Comparison of ENCODE assay signal across 29 cellular contexts in genomic region chr20:57897156-57897874, GRCh38.
"Had no signal": no experiment of that assay in that cellular context is flagged by ENCODE, and none has a peak within 500 bp of the region (broad histone marks: within the 10 kb centered on the region; RNA-seq: fewer than 3 reads in every experiment).

No MANE protein-coding gene starts in this region.

- H3K36me3 ChIP-seq: cardiac muscle cell, neutrophil, ovary, right atrium auricular region, stomach, suprapubic skin, tibial nerve had no signal

- H3K36me3 Mint-ChIP-seq: activated naive CD4-positive, alpha-beta T cell treated with anti-CD3 and anti-CD28 coated beads, Interleukin-2, amount 10 ng/mL, durations not matched to agents 7 days and 5 days; naive B cell; stimulated activated memory B cell treated with anti-CD40 and anti-IgM and Interleukin-4, amounts not matched to agents 10 μg/mL and 1 μg/mL and 100 μg/mL, for 72 hours had no signal

- H3K4me1 ChIP-seq: psoas muscle, right atrium auricular region, stomach, suprapubic skin had no signal

- H3K27ac ChIP-seq: cardiac muscle cell, foreskin keratinocyte, neutrophil, ovary, psoas muscle, right atrium auricular region, skin epidermis, stomach, suprapubic skin, tibial nerve had no signal

- H3K4me1 Mint-ChIP-seq: activated B cell treated with CpG ODN at 0.5 μM for 24 hours; activated naive CD4-positive, alpha-beta T cell treated with anti-CD3 and anti-CD28 coated beads, Interleukin-2, amount 10 ng/mL, durations not matched to agents 7 days and 5 days; activated naive CD8-positive, alpha-beta T cell treated with anti-CD3 and anti-CD28 coated beads, Interleukin-2, amount 50 U/mL, for 24 hours; naive B cell; stimulated activated memory B cell treated with anti-CD40 and anti-IgM and Interleukin-4, amounts not matched to agents 10 μg/mL and 1 μg/mL and 100 μg/mL, for 72 hours; T-helper 17 cell had no signal

- ATAC-seq: activated naive CD8-positive, alpha-beta T cell treated with anti-CD3 and anti-CD28 coated beads, Interleukin-2, amount 50 U/mL, for 24 hours; activated T-cell treated with anti-CD3 and anti-CD28 coated beads, Interleukin-2, amount 50 U/mL, for 4 hours; foreskin keratinocyte; psoas muscle; stimulated activated memory B cell treated with anti-CD40 and anti-IgM and Interleukin-4, amounts not matched to agents 10 μg/mL and 1 μg/mL and 100 μg/mL, for 72 hours; T-helper 17 cell had no signal

- FAIRE-seq: endometrium had no signal

- H3K27me3 ChIP-seq: ovary, right atrium auricular region, suprapubic skin, tibial nerve had no signal

- H3K9me3 Mint-ChIP-seq: activated B cell treated with CpG ODN at 0.5 μM for 24 hours; activated naive CD4-positive, alpha-beta T cell treated with anti-CD3 and anti-CD28 coated beads, Interleukin-2, amount 10 ng/mL, durations not matched to agents 7 days and 5 days; activated naive CD8-positive, alpha-beta T cell treated with anti-CD3 and anti-CD28 coated beads, Interleukin-2, amount 50 U/mL, for 24 hours; activated T-cell treated with anti-CD3 and anti-CD28 coated beads, Interleukin-2, amount 50 U/mL, for 4 hours had no signal

- H3K27ac Mint-ChIP-seq: activated B cell treated with CpG ODN at 0.5 μM for 24 hours; activated naive CD4-positive, alpha-beta T cell treated with anti-CD3 and anti-CD28 coated beads, Interleukin-2, amount 10 ng/mL, durations not matched to agents 7 days and 5 days; activated naive CD8-positive, alpha-beta T cell treated with anti-CD3 and anti-CD28 coated beads, Interleukin-2, amount 50 U/mL, for 24 hours; dendritic cell treated with granulocyte-macrophage colony-stimulating factor and Interleukin-4, amounts not matched to agents 40 ng/mL and 50 ng/mL, for 4 days; stimulated activated memory B cell treated with anti-CD40 and anti-IgM and Interleukin-4, amounts not matched to agents 10 μg/mL and 1 μg/mL and 100 μg/mL, for 72 hours; T-helper 17 cell had no signal

- H3K4me3 Mint-ChIP-seq: activated B cell treated with CpG ODN at 0.5 μM for 24 hours; activated naive CD4-positive, alpha-beta T cell treated with anti-CD3 and anti-CD28 coated beads, Interleukin-2, amount 10 ng/mL, durations not matched to agents 7 days and 5 days; activated naive CD8-positive, alpha-beta T cell treated with anti-CD3 and anti-CD28 coated beads, Interleukin-2, amount 50 U/mL, for 24 hours; activated T-cell treated with anti-CD3 and anti-CD28 coated beads, Interleukin-2, amount 50 U/mL, for 4 hours; dendritic cell treated with granulocyte-macrophage colony-stimulating factor and Interleukin-4, amounts not matched to agents 40 ng/mL and 50 ng/mL, for 4 days; naive B cell; stimulated activated memory B cell treated with anti-CD40 and anti-IgM and Interleukin-4, amounts not matched to agents 10 μg/mL and 1 μg/mL and 100 μg/mL, for 72 hours; T-helper 17 cell had no signal

- H3K9me3 ChIP-seq: neutrophil, ovary, psoas muscle, right atrium auricular region, stomach, suprapubic skin, tibial nerve had no signal

- H3K4me3 ChIP-seq: cardiac muscle cell, ovary, psoas muscle, right atrium auricular region, skin epidermis, stomach, suprapubic skin, tibial nerve had no signal

- DNase-seq: activated B cell treated with CpG ODN at 0.5 μM for 24 hours; activated CD4-positive, alpha-beta T cell treated with anti-CD3 and anti-CD28 coated beads for 4 hours; activated CD4-positive, alpha-beta T cell treated with anti-CD3 and anti-CD28 coated beads, Interleukin-2, amount 50 U/mL, for 48 hours; activated CD8-positive, alpha-beta memory T cell treated with anti-CD3 and anti-CD28 coated beads, Interleukin-2, amount 50 U/mL, for 48 hours; activated naive CD4-positive, alpha-beta T cell treated with anti-CD3 and anti-CD28 coated beads, Interleukin-2, amount 10 ng/mL, durations not matched to agents 7 days and 5 days; activated naive CD8-positive, alpha-beta T cell treated with anti-CD3 and anti-CD28 coated beads, Interleukin-2, amount 50 U/mL, for 24 hours; activated T-cell treated with anti-CD3 and anti-CD28 coated beads, Interleukin-2, amount 50 U/mL, for 4 hours; effector CD4-positive, alpha-beta T cell; erythroblast; foreskin keratinocyte; glutamatergic neuron; hippocampal formation; mesenchymal stem cell; naive B cell; ovary; psoas muscle; stimulated activated CD4-positive, alpha-beta T cell treated with anti-CD3 and anti-CD28 coated beads, Interleukin-15, amount 100 ng/mL, for 24 hours; stomach; SW 1271; T-helper 17 cell had no signal
